Comparison of ENCODE assay signal across 18 cellular contexts in the genomic region with DNA sequence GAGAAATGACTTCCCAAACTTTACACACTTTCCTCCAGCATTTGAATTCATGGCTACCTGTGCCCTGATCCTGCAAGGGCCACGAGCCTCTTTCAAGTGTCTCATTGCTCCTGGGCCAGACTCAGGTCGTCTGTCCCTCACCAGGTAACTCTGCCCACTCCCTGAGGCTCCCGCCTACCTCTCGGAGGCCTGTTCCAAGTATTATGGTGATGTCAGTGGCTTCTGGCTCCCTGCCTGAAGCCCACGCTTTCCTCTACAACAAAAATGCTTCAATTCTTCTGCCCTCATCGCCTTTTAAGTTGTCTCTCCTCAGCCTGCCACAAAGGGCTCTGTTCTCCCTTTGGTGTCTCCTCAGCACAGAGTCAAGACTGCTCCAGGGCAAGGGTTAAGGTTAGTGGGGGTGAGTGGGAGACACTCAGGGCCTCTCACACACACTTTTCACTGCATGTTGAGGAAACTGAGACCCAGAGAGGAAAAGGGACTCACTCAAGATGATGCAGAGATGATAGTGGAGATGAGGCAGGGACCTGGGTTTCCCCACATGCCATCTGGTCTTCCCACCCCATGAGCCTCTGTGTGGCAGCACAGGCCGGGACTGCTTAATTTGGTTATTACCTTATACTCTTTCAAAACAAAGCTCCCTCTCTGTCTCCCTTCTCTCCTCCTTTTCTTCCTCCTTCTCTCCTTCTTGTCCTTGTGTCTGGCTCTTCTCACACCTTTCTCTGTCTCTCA. TPM values are rescaled to one million over a fixed set of nuclear protein-coding genes. Genes with fewer than 3 reads are reported as not detected.
DNase-seq lines count a peak whose midpoint lies in the region; ATAC-seq and TF ChIP-seq lines count a peak whose summit lies in the region.
"Had no signal": no experiment of that assay in that cellular context is flagged by ENCODE, and none has a peak within 500 bp of the region (broad histone marks: within the 10 kb centered on the region; RNA-seq: fewer than 3 reads in every experiment).

No MANE protein-coding gene starts in this region.

- H3K27ac ChIP-seq in suprapubic skin, result peak overlapping the region; percentile 45
- H3K27ac ChIP-seq: gastrocnemius medialis, HL-60, psoas muscle, thyroid gland had no signal

- no peaks in the 10 kb centered on the region for H3K4me1 ChIP-seq in suprapubic skin
- H3K4me1 ChIP-seq: gastrocnemius medialis, psoas muscle, thyroid gland had no signal

- no peak overlapping the region for H3K4me3 ChIP-seq in suprapubic skin
- H3K4me3 ChIP-seq: gastrocnemius medialis, psoas muscle, thyroid gland had no signal

- CTCF ChIA-PET in activated naive CD4-positive, alpha-beta T cell treated with anti-CD3 and anti-CD28 coated beads for 36 hours (lab: Charles Lee), result interaction anchor here (1.2 kb wide), 1 partner anchor 27 kb away, joined by 3 read pairs; no protein-coding TSS in a partner anchor
- CTCF ChIA-PET in WTC11 (lab: Charles Lee), result no interaction called here

- H3K9me3 ChIP-seq in suprapubic skin, result peaks cover 9% of the 10 kb centered on the region
- H3K9me3 ChIP-seq: gastrocnemius medialis, psoas muscle, thyroid gland had no signal

- H3K36me3 ChIP-seq in suprapubic skin, result no peaks in the 10 kb centered on the region
- H3K36me3 ChIP-seq: gastrocnemius medialis, thyroid gland had no signal

- no peaks in the 10 kb centered on the region for H3K27me3 ChIP-seq in suprapubic skin
- H3K27me3 ChIP-seq: gastrocnemius medialis, thyroid gland had no signal

- intact Hi-C loops in activated naive CD4-positive, alpha-beta T cell treated with anti-CD3 and anti-CD28 coated beads for 36 hours (cut with micrococcal nuclease), result loop anchor here (1.0 kb wide), 1 partner anchor 8 kb away; no protein-coding TSS in a partner anchor
- intact Hi-C loops in activated T-helper 2 cell treated with anti-CD3 and anti-CD28 coated beads, Interferon-gamma antibody, Interleukin-2, Interleukin-4, amounts not matched to agents 10 μg/mL and 5 μg/mL and 100 μg/mL, durations not matched to agents 14 hours and 24 hours and 36 hours (cut with micrococcal nuclease), result no loop called here

- H3K27me3 Mint-ChIP-seq in activated naive CD4-positive, alpha-beta T cell treated with anti-CD3 and anti-CD28 coated beads for 36 hours (ENCODE audit: low read depth), result peaks cover 5% of the 10 kb centered on the region
- H3K27me3 Mint-ChIP-seq in activated T-helper 2 cell treated with anti-CD3 and anti-CD28 coated beads, Interferon-gamma antibody, Interleukin-2, Interleukin-4, amounts not matched to agents 10 μg/mL and 5 μg/mL and 100 μg/mL, durations not matched to agents 14 hours and 24 hours and 36 hours (ENCODE audit: low read depth), result peaks cover 7% of the 10 kb centered on the region
- no peaks in the 10 kb centered on the region for H3K27me3 Mint-ChIP-seq in WTC11 (ENCODE audit: low read depth)

- peak; percentile 42 for DNase-seq in activated naive CD4-positive, alpha-beta T cell treated with anti-CD3 and anti-CD28 coated beads for 36 hours
- DNase-seq in activated naive CD4-positive, alpha-beta T cell (lab: John Stamatoyannopoulos, UW), result no peak
- no peak for DNase-seq in activated T-helper 2 cell treated with anti-CD3 and anti-CD28 coated beads, Interferon-gamma antibody, Interleukin-2, Interleukin-4, amounts not matched to agents 10 μg/mL and 5 μg/mL and 100 μg/mL, durations not matched to agents 14 hours and 24 hours and 36 hours (ENCODE audit: low spot score)
- peak; percentile 14 to 27 for DNase-seq in stimulated activated CD4-positive, alpha-beta T cell treated with anti-CD3 and anti-CD28 coated beads, Interleukin-15, amount 100 ng/mL, for 48 hours (ENCODE audit: low read depth in 2 of 2)
- DNase-seq in suprapubic skin (ENCODE audit: low spot score in 2 of 2) (no peak), NCI-H82 (lab: John Stamatoyannopoulos, UW) (no peak), WTC11 (ENCODE audit: low spot score) (no peak)
- DNase-seq: activated CD8-positive, alpha-beta memory T cell treated with anti-CD3 and anti-CD28 coated beads for 24 hours; activated gamma-delta T cell; CD4-positive, CD25-positive, alpha-beta regulatory T cell; effector CD8-positive, alpha-beta T cell; gastrocnemius medialis; kidney; psoas muscle; SW 1271; thyroid gland had no signal

- no peak overlapping the region for H3K27ac Mint-ChIP-seq in activated naive CD4-positive, alpha-beta T cell treated with anti-CD3 and anti-CD28 coated beads for 36 hours
- peak overlapping the region; percentile 86 for H3K27ac Mint-ChIP-seq in activated T-helper 2 cell treated with anti-CD3 and anti-CD28 coated beads, Interferon-gamma antibody, Interleukin-2, Interleukin-4, amounts not matched to agents 10 μg/mL and 5 μg/mL and 100 μg/mL, durations not matched to agents 14 hours and 24 hours and 36 hours
- H3K27ac Mint-ChIP-seq in WTC11, result no peak overlapping the region
- H3K27ac Mint-ChIP-seq: CD4-positive, CD25-positive, alpha-beta regulatory T cell had no signal

- WGBS in suprapubic skin, result 67% methylated on average over 7 of the region's 7 CpGs

- POLR2A ChIA-PET in WTC11 (lab: Charles Lee), result no interaction called here

- no peak for TF ChIP-seq POLR2A in suprapubic skin (IDR thresholded peaks at IDR 0.05)

- peaks cover 16% of the 10 kb centered on the region for H3K4me1 Mint-ChIP-seq in activated naive CD4-positive, alpha-beta T cell treated with anti-CD3 and anti-CD28 coated beads for 36 hours (ENCODE audit: low read depth)
- peaks cover 34% of the 10 kb centered on the region for H3K4me1 Mint-ChIP-seq in activated T-helper 2 cell treated with anti-CD3 and anti-CD28 coated beads, Interferon-gamma antibody, Interleukin-2, Interleukin-4, amounts not matched to agents 10 μg/mL and 5 μg/mL and 100 μg/mL, durations not matched to agents 14 hours and 24 hours and 36 hours (ENCODE audit: low read depth)
- H3K4me1 Mint-ChIP-seq in WTC11, result no peaks in the 10 kb centered on the region

- TF ChIP-seq EP300 in suprapubic skin (IDR thresholded peaks at IDR 0.05), result no peak

- TF ChIP-seq CTCF in suprapubic skin (IDR thresholded peaks at IDR 0.05) (no peak), WTC11 (IDR thresholded peaks at IDR 0.05) (no peak)

- no peak overlapping the region for H3K4me3 Mint-ChIP-seq in activated naive CD4-positive, alpha-beta T cell treated with anti-CD3 and anti-CD28 coated beads for 36 hours
- H3K4me3 Mint-ChIP-seq in activated T-helper 2 cell treated with anti-CD3 and anti-CD28 coated beads, Interferon-gamma antibody, Interleukin-2, Interleukin-4, amounts not matched to agents 10 μg/mL and 5 μg/mL and 100 μg/mL, durations not matched to agents 14 hours and 24 hours and 36 hours (ENCODE audit: low read depth), result peak overlapping the region; percentile 50
- no peak overlapping the region for H3K4me3 Mint-ChIP-seq in WTC11
- H3K4me3 Mint-ChIP-seq: CD4-positive, CD25-positive, alpha-beta regulatory T cell had no signal

- peaks cover 18% of the 10 kb centered on the region for H3K9me3 Mint-ChIP-seq in activated naive CD4-positive, alpha-beta T cell treated with anti-CD3 and anti-CD28 coated beads for 36 hours
- H3K9me3 Mint-ChIP-seq in activated T-helper 2 cell treated with anti-CD3 and anti-CD28 coated beads, Interferon-gamma antibody, Interleukin-2, Interleukin-4, amounts not matched to agents 10 μg/mL and 5 μg/mL and 100 μg/mL, durations not matched to agents 14 hours and 24 hours and 36 hours, result peaks cover 28% of the 10 kb centered on the region
- H3K9me3 Mint-ChIP-seq in WTC11, result peaks cover 15% of the 10 kb centered on the region

- ATAC-seq in GM21786 (IDR thresholded peaks at IDR 0.05; ENCODE audit: unreplicated experiment) (no peak), WTC11 (no peak)
- ATAC-seq: gastrocnemius medialis, psoas muscle had no signal

- no peaks in the 10 kb centered on the region for H3K36me3 Mint-ChIP-seq in activated naive CD4-positive, alpha-beta T cell treated with anti-CD3 and anti-CD28 coated beads for 36 hours (ENCODE audit: low read depth)
- peaks cover 24% of the 10 kb centered on the region for H3K36me3 Mint-ChIP-seq in activated T-helper 2 cell treated with anti-CD3 and anti-CD28 coated beads, Interferon-gamma antibody, Interleukin-2, Interleukin-4, amounts not matched to agents 10 μg/mL and 5 μg/mL and 100 μg/mL, durations not matched to agents 14 hours and 24 hours and 36 hours (ENCODE audit: low read depth)
- no peaks in the 10 kb centered on the region for H3K36me3 Mint-ChIP-seq in WTC11

TF ChIP-seq in WTC11, 78 proteins besides CTCF, POLR2A, EP300 and RAD21 (continues in another document):
- no peak for TF ChIP-seq TEAD4 (CRISPR knock-in tag; IDR thresholded peaks at IDR 0.05)
- no peak for TF ChIP-seq CBFB (CRISPR knock-in tag; IDR thresholded peaks at IDR 0.05; ENCODE audit: low read depth)
- TF ChIP-seq RELA (CRISPR knock-in tag; IDR thresholded peaks at IDR 0.05; ENCODE audit: borderline replicate concordance), result no peak
- no peak for TF ChIP-seq ATF1 (CRISPR knock-in tag; IDR thresholded peaks at IDR 0.05)
- TF ChIP-seq ESRRA (CRISPR knock-in tag; IDR thresholded peaks at IDR 0.05; ENCODE audit: borderline replicate concordance), result no peak
- TF ChIP-seq, protein P1, sequence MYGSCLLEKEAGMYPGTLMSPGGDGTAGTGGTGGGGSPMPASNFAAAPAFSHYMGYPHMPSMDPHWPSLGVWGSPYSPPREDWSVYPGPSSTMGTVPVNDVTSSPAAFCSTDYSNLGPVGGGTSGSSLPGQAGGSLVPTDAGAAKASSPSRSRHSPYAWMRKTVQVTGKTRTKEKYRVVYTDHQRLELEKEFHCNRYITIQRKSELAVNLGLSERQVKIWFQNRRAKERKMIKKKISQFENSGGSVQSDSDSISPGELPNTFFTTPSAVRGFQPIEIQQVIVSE (CRISPR knock-in tag; IDR thresholded peaks at IDR 0.05; ENCODE audit: borderline replicate concordance), result no peak
- no peak for TF ChIP-seq ZNF317 (CRISPR knock-in tag; IDR thresholded peaks at IDR 0.05; ENCODE audit: borderline replicate concordance, low read depth)
- no peak for TF ChIP-seq FOXP1 (CRISPR knock-in tag; IDR thresholded peaks at IDR 0.05; ENCODE audit: borderline replicate concordance)
- no peak for TF ChIP-seq MYBL2 (CRISPR knock-in tag; IDR thresholded peaks at IDR 0.05)
- no peak for TF ChIP-seq ZNF232 (CRISPR knock-in tag; IDR thresholded peaks at IDR 0.05)

RNA-seq across cellular contexts. Expression of gene EGR2, which starts 28.3 kb away (rescaled TPM):
- 10 to 100 TPM; 18.5 to 21.4 TPM for total RNA-seq in activated naive CD4-positive, alpha-beta T cell treated with anti-CD3 and anti-CD28 coated beads for 36 hours
- total RNA-seq in activated T-helper 2 cell treated with anti-CD3 and anti-CD28 coated beads, Interferon-gamma antibody, Interleukin-2, Interleukin-4, amounts not matched to agents 10 μg/mL and 5 μg/mL and 100 μg/mL, durations not matched to agents 14 hours and 24 hours and 36 hours, result 126 and 137 TPM in 2 replicates
- total RNA-seq in suprapubic skin (10 to 100 TPM in 3 of 4 donors, 1 to 10 TPM in 1; 7.2 to 39.0 (median 24.3) TPM), WTC11 (2021) (0.92 to 1.6 TPM (median 1.6 TPM) in 3 replicates)

RNA-seq across cellular contexts. Expression of gene ADO, which starts 39.9 kb away (rescaled TPM):
- 10 to 100 TPM; 24.9 to 26.2 TPM for total RNA-seq in activated naive CD4-positive, alpha-beta T cell treated with anti-CD3 and anti-CD28 coated beads for 36 hours
- total RNA-seq in activated T-helper 2 cell treated with anti-CD3 and anti-CD28 coated beads, Interferon-gamma antibody, Interleukin-2, Interleukin-4, amounts not matched to agents 10 μg/mL and 5 μg/mL and 100 μg/mL, durations not matched to agents 14 hours and 24 hours and 36 hours, result 34.1 and 35.1 TPM in 2 replicates
- total RNA-seq in suprapubic skin (10 to 100 TPM; 10.8 to 22.3 (median 17.4) TPM), WTC11 (2021) (29.3 to 30.6 TPM (median 29.8 TPM) in 3 replicates)

Comparison
In these comparisons a context has a peak if more than half of its experiments do, and no peak if none do; other contexts are left out.
1. DNase-seq: peak in activated naive CD4-positive, alpha-beta T cell treated with anti-CD3 and anti-CD28 coated beads for 36 hours (single experiment) and stimulated activated CD4-positive, alpha-beta T cell treated with anti-CD3 and anti-CD28 coated beads, Interleukin-15, amount 100 ng/mL, for 48 hours (2 of 2); none in activated naive CD4-positive, alpha-beta T cell (0 of 4), activated T-helper 2 cell treated with anti-CD3 and anti-CD28 coated beads, Interferon-gamma antibody, Interleukin-2, Interleukin-4, amounts not matched to agents 10 μg/mL and 5 μg/mL and 100 μg/mL, durations not matched to agents 14 hours and 24 hours and 36 hours (single experiment), suprapubic skin (0 of 2), NCI-H82 (single experiment) and WTC11 (single experiment).